Comparison of ENCODE assay signal across 8 cellular contexts in the genomic region with DNA sequence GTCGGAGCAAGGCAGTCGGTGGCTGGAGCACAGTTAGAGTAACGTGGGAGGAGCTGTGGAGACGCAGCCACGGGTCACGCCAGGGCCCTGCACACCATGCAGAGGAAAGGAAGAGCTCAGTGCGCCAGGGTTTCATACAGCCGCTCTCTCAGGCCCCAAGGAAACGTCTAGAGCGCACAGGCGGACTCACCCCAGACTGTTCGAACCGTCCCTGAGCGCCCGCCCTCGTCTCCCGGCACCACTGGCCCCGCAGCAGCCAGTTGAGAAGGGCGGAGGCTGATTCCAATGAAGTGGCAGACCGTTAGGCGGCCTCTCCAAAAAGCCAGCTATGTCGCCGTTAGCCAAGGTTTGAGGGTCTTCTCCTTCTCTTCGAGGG. TPM values are rescaled to one million over a fixed set of nuclear protein-coding genes. Genes with fewer than 3 reads are reported as not detected.
DNase-seq lines count a peak whose midpoint lies in the region; ATAC-seq and TF ChIP-seq lines count a peak whose summit lies in the region.

No MANE protein-coding gene starts in this region.

- DNase-seq in activated CD4-positive, alpha-beta T cell treated with anti-CD3 and anti-CD28 coated beads for 24 hours (ENCODE audit: low read depth in 2 of 2) = peak; percentile 11 to 20
- DNase-seq in activated CD4-positive, alpha-beta T cell treated with anti-CD3 and anti-CD28 coated beads for 1 hour = no peak
- DNase-seq in NCI-H69 (lab: John Stamatoyannopoulos, UW) (peak; percentile 32), adipocyte (ENCODE audit: low read depth) (no peak), hepatocyte (ENCODE audit: low spot score) (no peak), skeletal muscle cell (ENCODE audit: low read depth) (no peak), H4 (ENCODE audit: low spot score) (no peak)

- H3K9me3 ChIP-seq in adipocyte (ENCODE audit: control insufficient read depth, low read length) = no peaks in the 10 kb centered on the region
- H3K9me3 ChIP-seq in hepatocyte (ENCODE audit: low read depth) = no peaks in the 10 kb centered on the region

- 92% methylated on average over 24 of the region's 24 CpGs for WGBS in hepatocyte (ENCODE audit: low lambda C conversion rate, missing lambda C conversion rate)

- ATAC-seq in HG02763 (IDR thresholded peaks at IDR 0.05; ENCODE audit: unreplicated experiment) = peak; percentile 20

- H3K27ac ChIP-seq in hepatocyte = peak overlapping the region; percentile 89

- peak overlapping the region; percentile 71 for H3K4me2 ChIP-seq in hepatocyte

- peaks cover 26% of the 10 kb centered on the region for H3K79me2 ChIP-seq in hepatocyte

- H3K27me3 ChIP-seq in adipocyte (replicated peaks; ENCODE audit: control insufficient read depth, insufficient read depth, low read length) = no peaks in the 10 kb centered on the region
- no peaks in the 10 kb centered on the region for H3K27me3 ChIP-seq in hepatocyte

- H3K4me3 ChIP-seq in adipocyte (ENCODE audit: low read length) (peak overlapping the region; percentile 90), hepatocyte (no peak overlapping the region), skeletal muscle cell (ENCODE audit: low read depth, low read length) (peak overlapping the region; percentile 83)

- peak overlapping the region; percentile 95 for H2AFZ ChIP-seq in hepatocyte

- no peaks in the 10 kb centered on the region for H3K36me3 ChIP-seq in adipocyte (ENCODE audit: control insufficient read depth, insufficient read depth, low read length, severe bottlenecking)
- no peaks in the 10 kb centered on the region for H3K36me3 ChIP-seq in hepatocyte (replicated peaks; ENCODE audit: insufficient read depth, low read depth)

- no peaks in the 10 kb centered on the region for H3K9me2 ChIP-seq in hepatocyte (replicated peaks; ENCODE audit: insufficient read depth)

- peak overlapping the region; percentile 92 for H3K9ac ChIP-seq in adipocyte (ENCODE audit: low read length)

- H3K4me1 ChIP-seq in adipocyte (ENCODE audit: control insufficient read depth, insufficient read depth, low read length) = peaks cover 16% of the 10 kb centered on the region
- H3K4me1 ChIP-seq in hepatocyte (ENCODE audit: insufficient read depth) = no peaks in the 10 kb centered on the region

- no peaks in the 10 kb centered on the region for H4K20me1 ChIP-seq in hepatocyte (ENCODE audit: insufficient read depth, poor library complexity, severe bottlenecking)

- TF ChIP-seq CTCF in hepatocyte (IDR thresholded peaks at IDR 0.05; ENCODE audit: poor library complexity) = no peak

RNA-seq across cellular contexts. Expression of a gene that starts 0.5 kb away (rescaled TPM):
- 4.1 and 5.7 TPM in 2 replicates for total RNA-seq in hepatocyte
- 4.3 and 5.4 TPM in 2 replicates for polyA plus RNA-seq in hepatocyte
- total RNA-seq in H4 (2014; rRNA removed; shearing (Covaris generic)) = 14.0 and 18.2 TPM in 2 replicates

RNA-seq across cellular contexts. Expression of a gene that starts 16.0 kb away (rescaled TPM):
- total RNA-seq in hepatocyte = 14.1 and 17.5 TPM in 2 replicates
- 7.3 and 11.3 TPM in 2 replicates for polyA plus RNA-seq in hepatocyte
- 19.3 and 21.2 TPM in 2 replicates for total RNA-seq in H4 (2014; rRNA removed; shearing (Covaris generic))

RNA-seq across cellular contexts. Expression of a gene that starts 17.3 kb away (rescaled TPM):
- total RNA-seq in hepatocyte = 0.48 and 0.80 TPM in 2 replicates
- polyA plus RNA-seq in hepatocyte = 0.87 TPM in 1 of 2 replicates, not detected in the other
- not detected in 2 replicates for total RNA-seq in H4 (2014; rRNA removed; shearing (Covaris generic))

RNA-seq across cellular contexts. Expression of a gene that starts 53.9 kb away (rescaled TPM):
- not detected in 2 replicates for total RNA-seq in hepatocyte
- polyA plus RNA-seq in hepatocyte = 0.35 TPM in 1 of 2 replicates, not detected in the other
- not detected in 2 replicates for total RNA-seq in H4 (2014; rRNA removed; shearing (Covaris generic))

RNA-seq across cellular contexts. Expression of a gene that starts 58.9 kb away (rescaled TPM):
- not detected in 2 replicates for total RNA-seq in hepatocyte
- polyA plus RNA-seq in hepatocyte = 0.04 TPM in 1 of 2 replicates, not detected in the other
- not detected in 2 replicates for total RNA-seq in H4 (2014; rRNA removed; shearing (Covaris generic))

Comparison
In these comparisons a context has a peak if more than half of its experiments do, and no peak if none do; other contexts are left out.
1. DNase-seq: peak in activated CD4-positive, alpha-beta T cell treated with anti-CD3 and anti-CD28 coated beads for 24 hours (2 of 2) and NCI-H69 (single experiment); none in activated CD4-positive, alpha-beta T cell treated with anti-CD3 and anti-CD28 coated beads for 1 hour (single experiment), adipocyte (single experiment), hepatocyte (single experiment), skeletal muscle cell (single experiment) and H4 (single experiment).